Comparison of ENCODE assay signal across 20 cellular contexts in genomic region chr2:20368706-20369105, GRCh38.
"Had no signal": no experiment of that assay in that cellular context is flagged by ENCODE, and none has a peak within 500 bp of the region (broad histone marks: within the 10 kb centered on the region; RNA-seq: fewer than 3 reads in every experiment).

No MANE protein-coding gene starts in this region.

- H3K9me3 ChIP-seq: heart left ventricle, pancreas, tibial nerve had no signal

- H3K36me3 ChIP-seq: heart left ventricle, pancreas, tibial nerve had no signal

- H3K4me1 ChIP-seq: pancreas, tibial nerve had no signal

- H3K27me3 Mint-ChIP-seq: progenitor cell of endocrine pancreas had no signal

- H3K27ac ChIP-seq: heart left ventricle, pancreas, tibial nerve had no signal

- ATAC-seq: heart left ventricle; left colon; left ventricle myocardium superior; pancreas; right cardiac atrium; stimulated activated memory B cell treated with anti-CD40 and anti-IgM and Interleukin-4, amounts not matched to agents 10 μg/mL and 1 μg/mL and 100 μg/mL, for 72 hours had no signal

- H3K4me1 Mint-ChIP-seq: naive B cell had no signal

- DNase-seq: cerebellar nuclear complex; erythroblast; heart left ventricle; hippocampal formation; left colon; left ventricle myocardium superior; naive B cell; occipital lobe; pancreas; right cardiac atrium; stimulated activated CD4-positive, alpha-beta T cell treated with anti-CD3 and anti-CD28 coated beads, Interleukin-4, amount 100 ng/mL, for 1 hour; stimulated activated CD8-positive, alpha-beta memory T cell treated with anti-CD3 and anti-CD28 coated beads, Interleukin-4, amount 100 ng/mL, for 48 hours had no signal

- H3K27ac Mint-ChIP-seq: dendritic cell treated with granulocyte-macrophage colony-stimulating factor and Interleukin-4, amounts not matched to agents 40 ng/mL and 50 ng/mL, for 4 days; naive B cell; nephron; progenitor cell of endocrine pancreas; stimulated activated memory B cell treated with anti-CD40 and anti-IgM and Interleukin-4, amounts not matched to agents 10 μg/mL and 1 μg/mL and 100 μg/mL, for 72 hours; stimulated activated naive CD8-positive, alpha-beta T cell treated with anti-CD3 and anti-CD28 coated beads, Interleukin-15, Interleukin-2, amounts not matched to agents 100 ng/mL and 50 ng/mL, for 24 hours had no signal

- H3K27me3 ChIP-seq: pancreas, tibial nerve had no signal

- FAIRE-seq: colon, frontal cortex, pancreas had no signal

- H3K4me3 ChIP-seq: heart left ventricle, pancreas, tibial nerve had no signal

- H3K4me3 Mint-ChIP-seq: dendritic cell treated with granulocyte-macrophage colony-stimulating factor and Interleukin-4, amounts not matched to agents 40 ng/mL and 50 ng/mL, for 4 days; nephron; stimulated activated memory B cell treated with anti-CD40 and anti-IgM and Interleukin-4, amounts not matched to agents 10 μg/mL and 1 μg/mL and 100 μg/mL, for 72 hours; stimulated activated naive CD8-positive, alpha-beta T cell treated with anti-CD3 and anti-CD28 coated beads, Interleukin-15, Interleukin-2, amounts not matched to agents 100 ng/mL and 50 ng/mL, for 24 hours had no signal
